1 cellular context compared by ENCODE assay signal in genomic region chrX:23765449-23765848, GRCh38.
TF ChIP-seq lines count a peak whose summit lies in the region.

No MANE protein-coding gene starts in this region.

TF ChIP-seq in IMR-90, 13 proteins besides CTCF, POLR2A, EP300 and RAD21:
- TF ChIP-seq ELK1 (IDR thresholded peaks at IDR 0.05; ENCODE audit: borderline replicate concordance, low read depth, low read length) (no peak), NFE2L2 (IDR thresholded peaks at IDR 0.05; ENCODE audit: low read depth, low read length) (no peak), BHLHE40 (IDR thresholded peaks at IDR 0.05; ENCODE audit: low read depth, low read length) (no peak)
TF ChIP-seq in IMR-90: peak in this region for 0.
